Comparison of ENCODE assay signal across 1 cellular context in genomic region chr17:81865733-81866439, GRCh38.
A peak's percentile ranks its signal among the peaks of the same experiment; 100 is the strongest.
TF ChIP-seq lines count a peak whose summit lies in the region.

No MANE protein-coding gene starts in this region.

TF ChIP-seq in HepG2, 621 proteins besides CTCF, POLR2A, EP300 and RAD21 (continued from another document and continues in another):
- TF ChIP-seq ELK4 (CRISPR knock-in tag; IDR thresholded peaks at IDR 0.05; ENCODE audit: borderline replicate concordance) (no peak), MXI1 (IDR thresholded peaks at IDR 0.05; ENCODE audit: borderline replicate concordance, low read depth, low read length) (peak; percentile 74; the same call in 1 of the 3 replicates), SPEN (CRISPR knock-in tag; IDR thresholded peaks at IDR 0.05; ENCODE audit: low read depth) (no peak), NFE2L2 (IDR thresholded peaks at IDR 0.05; ENCODE audit: low read length) (no peak), ATF1 (CRISPR knock-in tag; IDR thresholded peaks at IDR 0.05) (no peak), HNRNPL (IDR thresholded peaks at IDR 0.05; ENCODE audit: low read depth, low read length) (peak; percentile 99), ZNF382 (CRISPR knock-in tag; IDR thresholded peaks at IDR 0.05; ENCODE audit: borderline replicate concordance) (no peak), IKZF4 (CRISPR knock-in tag; IDR thresholded peaks at IDR 0.05; ENCODE audit: borderline replicate concordance, low read depth, not compliant biosample characterization) (no peak), ZNF607 (CRISPR knock-in tag; IDR thresholded peaks at IDR 0.05; ENCODE audit: borderline replicate concordance) (no peak), RAD51 (IDR thresholded peaks at IDR 0.05; ENCODE audit: borderline replicate concordance) (no peak), GRHL1 (CRISPR knock-in tag; conservative IDR thresholded peaks at IDR 0.05) (no peak), ZNF431 (CRISPR knock-in tag; IDR thresholded peaks at IDR 0.05; ENCODE audit: borderline replicate concordance, low read depth) (0 out of 2 replicates have a peak, but pooled peaks have one; percentile 44), SNAPC5 (CRISPR knock-in tag; IDR thresholded peaks at IDR 0.05; ENCODE audit: borderline replicate concordance) (no peak), PTBP1 (IDR thresholded peaks at IDR 0.05; ENCODE audit: low read depth, low read length, poor library complexity, severe bottlenecking) (peak; percentile 44), ZC3H4 (CRISPR knock-in tag; IDR thresholded peaks at IDR 0.05; ENCODE audit: borderline replicate concordance) (no peak), ZFP82 (CRISPR knock-in tag; IDR thresholded peaks at IDR 0.05; ENCODE audit: borderline replicate concordance) (no peak), ZNF605 (CRISPR knock-in tag; IDR thresholded peaks at IDR 0.05) (peak; percentile 44; the same call in 1 of the 2 replicates), ZSCAN29 (CRISPR knock-in tag; conservative IDR thresholded peaks at IDR 0.05) (no peak), SNAPC2 (CRISPR knock-in tag; IDR thresholded peaks at IDR 0.05) (no peak), KDM6A (CRISPR knock-in tag; IDR thresholded peaks at IDR 0.05; ENCODE audit: low read depth) (no peak), DR1 (CRISPR knock-in tag; IDR thresholded peaks at IDR 0.05) (no peak), MNT (IDR thresholded peaks at IDR 0.05) (no peak; the same call in 1 of the 2 replicates), MBNL3 (CRISPR knock-in tag; conservative IDR thresholded peaks at IDR 0.05) (no peak), ZNF619 (CRISPR knock-in tag; IDR thresholded peaks at IDR 0.05) (no peak), ZSCAN9 (CRISPR knock-in tag; IDR thresholded peaks at IDR 0.05; ENCODE audit: borderline replicate concordance) (no peak), ZBTB33 (CRISPR knock-in tag; IDR thresholded peaks at IDR 0.05) (peak; percentile 94), ZNF710 (CRISPR knock-in tag; IDR thresholded peaks at IDR 0.05; ENCODE audit: borderline replicate concordance) (no peak), ZFP90 (CRISPR knock-in tag; IDR thresholded peaks at IDR 0.05; ENCODE audit: borderline replicate concordance) (peak; percentile 7; the same call in 1 of the 2 replicates), SRSF4 (IDR thresholded peaks at IDR 0.05; ENCODE audit: low read depth, low read length, poor library complexity, severe bottlenecking) (no peak), TEAD3 (CRISPR knock-in tag; optimal IDR thresholded peaks at IDR 0.05; ENCODE audit: borderline replicate concordance) (no peak), MYNN (CRISPR knock-in tag; IDR thresholded peaks at IDR 0.05; ENCODE audit: low read depth) (no peak), ZNF737 (CRISPR knock-in tag; IDR thresholded peaks at IDR 0.05; ENCODE audit: borderline replicate concordance) (0 out of 2 replicates have a peak, but pooled peaks have one; percentile 43), CHCHD3 (CRISPR knock-in tag; IDR thresholded peaks at IDR 0.05) (0 out of 2 replicates have a peak, but pooled peaks have one; percentile 21), SNAPC4 (CRISPR knock-in tag; IDR thresholded peaks at IDR 0.05) (no peak), NFKB2 (CRISPR knock-in tag; IDR thresholded peaks at IDR 0.05; ENCODE audit: borderline replicate concordance) (no peak), POLR2AphosphoS5 (IDR thresholded peaks at IDR 0.05; ENCODE audit: low read depth, low read length) (no peak), HMG20B (CRISPR knock-in tag; conservative IDR thresholded peaks at IDR 0.05) (no peak), ZNF326 (CRISPR knock-in tag; IDR thresholded peaks at IDR 0.05; ENCODE audit: borderline replicate concordance) (no peak), PRDM15 (CRISPR knock-in tag; IDR thresholded peaks at IDR 0.05) (no peak), ZNF503 (CRISPR knock-in tag; IDR thresholded peaks at IDR 0.05) (no peak), ZNF816 (CRISPR knock-in tag; IDR thresholded peaks at IDR 0.05; ENCODE audit: borderline replicate concordance) (no peak), ZMYM3 (CRISPR knock-in tag; IDR thresholded peaks at IDR 0.05) (no peak), HOXA3 (CRISPR knock-in tag; IDR thresholded peaks at IDR 0.05) (peak; percentile 12), TBL1XR1 (IDR thresholded peaks at IDR 0.05; ENCODE audit: borderline replicate concordance, low read length, partially characterized antibody) (no peak)
